ENCODE assay signal across 12 cellular contexts in genomic region chr18:48829443-48830149, GRCh38.
DNase-seq lines count a peak whose midpoint lies in the region; ATAC-seq and TF ChIP-seq lines count a peak whose summit lies in the region.
"Had no signal": no experiment of that assay in that cellular context is flagged by ENCODE, and none has a peak within 500 bp of the region (broad histone marks: within the 10 kb centered on the region; RNA-seq: fewer than 3 reads in every experiment).

No MANE protein-coding gene starts in this region.

- no peak for TF ChIP-seq POLR2A in thyroid gland (IDR thresholded peaks at IDR 0.05)

- no peak for ATAC-seq in left colon
- no peak for ATAC-seq in GM19035 (IDR thresholded peaks at IDR 0.05; ENCODE audit: unreplicated experiment)

- peaks cover 69 to 86% of the 10 kb centered on the region in 2 donors for H3K4me1 ChIP-seq in thyroid gland

- no peaks in the 10 kb centered on the region for H3K9me3 ChIP-seq in thyroid gland
- H3K9me3 ChIP-seq: SJSA1 had no signal

- no peak overlapping the region for H3K4me3 ChIP-seq in thyroid gland (replicated peaks in 1 of 3)
- H3K4me3 ChIP-seq: SJSA1 had no signal

- intact Hi-C loops in left colon (cut with DNase I, micrococcal nuclease), result no loop called here
- intact Hi-C loops in thyroid gland (cut with DNase I), result no loop called here

- DNase-seq in activated CD4-positive, alpha-beta T cell treated with anti-CD3 and anti-CD28 coated beads for 1 hour, result peak; percentile 3
- DNase-seq in activated CD4-positive, alpha-beta T cell treated with anti-CD3 and anti-CD28 coated beads, Interleukin-2, amount 50 U/mL, for 4 hours, result no peak
- peak; percentile 53 for DNase-seq in activated CD8-positive, alpha-beta memory T cell treated with anti-CD3 and anti-CD28 coated beads for 24 hours
- peak; percentile 16 to 17 for DNase-seq in left colon
- DNase-seq in thyroid gland, result peak; percentile 51 to 56
- DNase-seq in NCI-H446 (lab: John Stamatoyannopoulos, UW), result no peak
- no peak for DNase-seq in stimulated activated CD4-positive, alpha-beta T cell treated with anti-CD3 and anti-CD28 coated beads, Interleukin-4, amount 100 ng/mL, for 4 hours
- DNase-seq: cerebellar nuclear complex, GDM1, NCI-H1930 had no signal

- peak overlapping the region; percentile 87 to 92 (median 87) for H3K27ac ChIP-seq in thyroid gland
- H3K27ac ChIP-seq: SJSA1 had no signal

- H3K36me3 ChIP-seq in thyroid gland, result no peaks in the 10 kb centered on the region

- no peak for TF ChIP-seq CTCF in thyroid gland (IDR thresholded peaks at IDR 0.05)

- no peaks in the 10 kb centered on the region for H3K27me3 ChIP-seq in thyroid gland
- H3K27me3 ChIP-seq: SJSA1 had no signal

- 76 to 87% methylated on average over 8 to 11 of the region's 13 CpGs for WGBS in thyroid gland, 2 donors

Comparison
In these comparisons a context has a peak if more than half of its experiments do, and no peak if none do; other contexts are left out.
1. DNase-seq: peak in activated CD4-positive, alpha-beta T cell treated with anti-CD3 and anti-CD28 coated beads for 1 hour (single experiment), activated CD8-positive, alpha-beta memory T cell treated with anti-CD3 and anti-CD28 coated beads for 24 hours (single experiment), left colon (2 of 2) and thyroid gland (2 of 2); none in activated CD4-positive, alpha-beta T cell treated with anti-CD3 and anti-CD28 coated beads, Interleukin-2, amount 50 U/mL, for 4 hours (0 of 2), NCI-H446 (0 of 2) and stimulated activated CD4-positive, alpha-beta T cell treated with anti-CD3 and anti-CD28 coated beads, Interleukin-4, amount 100 ng/mL, for 4 hours (0 of 2).